Comparison of ENCODE assay signal across 8 cellular contexts in genomic region chr20:51767018-51767866, GRCh38. TPM values are rescaled to one million over a fixed set of nuclear protein-coding genes. Genes with fewer than 3 reads are reported as not detected.
DNase-seq lines count a peak whose midpoint lies in the region; ATAC-seq and TF ChIP-seq lines count a peak whose summit lies in the region.

No MANE protein-coding gene starts in this region.

- H2BK5ac ChIP-seq in neuronal stem cell (ENCODE audit: low read length) = no peak overlapping the region

- H3K18ac ChIP-seq in neuronal stem cell (ENCODE audit: low read length) = peak overlapping the region; percentile 90

- peak overlapping the region; percentile 71 for H2BK15ac ChIP-seq in neuronal stem cell (ENCODE audit: low read length)

- no peak overlapping the region for H2BK12ac ChIP-seq in neuronal stem cell (ENCODE audit: low read length)

- intact Hi-C loops in Right ventricle myocardium inferior (cut with DNase I) (no loop called here), thyroid gland (cut with DNase I) (no loop called here)

- peak overlapping the region; percentile 98 for H3K4me2 ChIP-seq in neuronal stem cell (ENCODE audit: insufficient read depth, low read length, poor library complexity, severe bottlenecking)

- CTCF ChIA-PET in BJ (lab: Yijun Ruan, JAX) = interaction anchor here (0.6 to 2.1 kb wide), 5 partner anchors 66 to 1853 kb away, joined by 3 to 9 read pairs (median 3); no protein-coding TSS in a partner anchor

- H3K4ac ChIP-seq in neuronal stem cell (ENCODE audit: low read length) = no peak overlapping the region

- H3K9me3 ChIP-seq in neuronal stem cell (replicated peaks in 1 of 2; ENCODE audit: control insufficient read depth in 2 of 2, insufficient read depth in 1 of 2, low read depth in 1 of 2, low read length in 2 of 2) (peaks cover 0 to 3% of the 10 kb centered on the region in 2 donors), thyroid gland (no peaks in the 10 kb centered on the region)

- WGBS in neuronal stem cell (ENCODE audit: extremely low coverage in 2 of 2, insufficient read length in 2 of 2, insufficient replicate concordance in 1 of 2), 2 donors = no CpG with 5 or more reads among the region's 60 CpGs
- WGBS in thyroid gland, 2 donors = 1 to 4% methylated on average over 22 to 36 of the region's 60 CpGs

- no peak overlapping the region for H2BK120ac ChIP-seq in neuronal stem cell (ENCODE audit: low read depth, low read length)

- no peak overlapping the region for H4K8ac ChIP-seq in neuronal stem cell (ENCODE audit: low read depth, low read length)

- H3K9ac ChIP-seq in neuronal stem cell (ENCODE audit: low read depth, low read length, poor library complexity) = peak overlapping the region; percentile 72

- peaks cover 3% of the 10 kb centered on the region for H3K79me1 ChIP-seq in neuronal stem cell (ENCODE audit: low read depth, low read length)

- no peak for DNase-seq in BJ (ENCODE audit: low read depth)
- no peak for DNase-seq in HFF-Myc (ENCODE audit: extremely low read depth, low read depth)
- peak; percentile 88 for DNase-seq in NCI-H82 (lab: John Stamatoyannopoulos, UW)
- DNase-seq in activated naive CD4-positive, alpha-beta T cell treated with anti-CD3 and anti-CD28 coated beads, Interleukin-2, amount 50 U/mL, for 16 hours = peak; percentile 24
- DNase-seq in Right ventricle myocardium inferior (ENCODE audit: missing footprints) = peak; percentile 88
- DNase-seq in neuronal stem cell (ENCODE audit: low spot score) = peak; percentile 39
- DNase-seq in thyroid gland = peak; percentile 94 to 95

- H3K27me3 ChIP-seq in BJ (ENCODE audit: control insufficient read depth, insufficient read depth, low read length) (no peaks in the 10 kb centered on the region), neuronal stem cell (ENCODE audit: control insufficient read depth in 3 of 3, insufficient read depth in 3 of 3, low read depth in 1 of 3, low read length in 3 of 3) (peaks cover 0 to 4% (median 3%) of the 10 kb centered on the region in 3 experiments), thyroid gland (no peaks in the 10 kb centered on the region)

- H2AK5ac ChIP-seq in neuronal stem cell (ENCODE audit: low read depth, low read length) = peak overlapping the region; percentile 70

- no peaks in the 10 kb centered on the region for H3K36me3 ChIP-seq in BJ (ENCODE audit: control insufficient read depth, insufficient read depth, low read length)
- H3K36me3 ChIP-seq in neuronal stem cell (replicated peaks in 1 of 2; ENCODE audit: control insufficient read depth in 2 of 2, insufficient read depth in 2 of 2, low read length in 2 of 2) = no peaks in the 10 kb centered on the region
- no peaks in the 10 kb centered on the region for H3K36me3 ChIP-seq in thyroid gland

- TF ChIP-seq POLR2A in thyroid gland (IDR thresholded peaks at IDR 0.05) = peak in 1 of 2 donors; percentile 81

- H3K4me3 ChIP-seq in BJ (ENCODE audit: low read depth, low read length) (peak overlapping the region; percentile 86), HFF-Myc (replicated peaks; ENCODE audit: low read depth, low read length) (peak overlapping the region; percentile 74), neuronal stem cell (ENCODE audit: low read length in 2 of 2) (peak overlapping the region; percentile 79 to 85), thyroid gland (replicated peaks in 1 of 3) (peak overlapping the region; percentile 76 to 96 (median 79))

- no peak overlapping the region for H3K27ac ChIP-seq in neuronal stem cell (replicated peaks; ENCODE audit: low read length)
- peak overlapping the region; percentile 85 to 90 (median 86) for H3K27ac ChIP-seq in thyroid gland

- no peak overlapping the region for H3K23ac ChIP-seq in neuronal stem cell (ENCODE audit: low read depth, low read length, poor library complexity)

- POLR2A ChIA-PET in BJ (lab: Charles Lee) = no interaction called here

- no peak overlapping the region for H3K14ac ChIP-seq in neuronal stem cell (ENCODE audit: low read length)

- peak; percentile 55 for TF ChIP-seq CTCF in BJ (IDR thresholded peaks at IDR 0.05; ENCODE audit: insufficient read depth, low read depth, low read length)
- peak; percentile 23 for TF ChIP-seq CTCF in HFF-Myc (IDR thresholded peaks at IDR 0.05; ENCODE audit: low read depth, low read length, missing control alignments)
- TF ChIP-seq CTCF in thyroid gland (IDR thresholded peaks at IDR 0.05) = peak in 4 of 6 experiments; percentile 22 to 43 (median 32)

- H2AFZ ChIP-seq in neuronal stem cell (ENCODE audit: low read length) = peak overlapping the region; percentile 90

- no peak overlapping the region for H4K91ac ChIP-seq in neuronal stem cell (ENCODE audit: low read depth, low read length, poor library complexity)

- peaks cover 0 to 3% of the 10 kb centered on the region in 2 donors for H3K4me1 ChIP-seq in neuronal stem cell (ENCODE audit: control insufficient read depth in 2 of 2, insufficient read depth in 1 of 2, low read depth in 1 of 2, low read length in 2 of 2)
- peaks cover 0 to 4% of the 10 kb centered on the region in 2 donors for H3K4me1 ChIP-seq in thyroid gland

- ATAC-seq in Right ventricle myocardium inferior (peak; percentile 92), HG03045 (IDR thresholded peaks at IDR 0.05; ENCODE audit: unreplicated experiment) (no peak)

RNA-seq across cellular contexts. Expression of gene ATP9A, which starts 0.9 kb away (rescaled TPM):
- polyA plus RNA-seq in BJ (2011; rRNA removed) = 23.2 and 26.0 TPM in 2 replicates
- 46.7 and 54.4 TPM in 2 replicates for polyA minus RNA-seq in BJ (2011; rRNA and poly(A)+ RNA removed)
- 21.2 TPM for total RNA-seq in Right ventricle myocardium inferior
- 8.4 TPM for polyA plus RNA-seq in neuronal stem cell (2013, experiment 1 of 2)
- 8.9 TPM for polyA plus RNA-seq in neuronal stem cell (2013, experiment 2 of 2)
- total RNA-seq in thyroid gland = 10 to 100 TPM; 52.5 to 72.8 (median 61.7) TPM

RNA-seq across cellular contexts. Expression of gene SALL4, which starts 35.1 kb away (rescaled TPM):
- 0.51 and 0.54 TPM in 2 replicates for polyA plus RNA-seq in BJ (2011; rRNA removed)
- polyA minus RNA-seq in BJ (2011; rRNA and poly(A)+ RNA removed) = 0.51 and 0.66 TPM in 2 replicates
- total RNA-seq in Right ventricle myocardium inferior (0.19 TPM), thyroid gland (10 to 100 TPM in 1 of 4 donors, 1 to 10 TPM in 3; 3.1 to 13.6 (median 6.7) TPM)
- polyA plus RNA-seq in neuronal stem cell (2013, experiment 1 of 2) = 109 TPM
- 114 TPM for polyA plus RNA-seq in neuronal stem cell (2013, experiment 2 of 2)

Comparison
In these comparisons a context has a peak if more than half of its experiments do, and no peak if none do; other contexts are left out.
1. DNase-seq: peak in NCI-H82 (single experiment), activated naive CD4-positive, alpha-beta T cell treated with anti-CD3 and anti-CD28 coated beads, Interleukin-2, amount 50 U/mL, for 16 hours (single experiment), Right ventricle myocardium inferior (single experiment), neuronal stem cell (single experiment) and thyroid gland (2 of 2); none in BJ (single experiment) and HFF-Myc (single experiment).
2. Peak in every context shown above with its lines, with median percentiles within 50 percentile points of each other: H3K4me3 ChIP-seq and CTCF ChIP-seq.